2 cellular contexts compared by ENCODE assay signal in genomic region chr7:127783267-127783559, GRCh38.
TF ChIP-seq lines count a peak whose summit lies in the region.

No MANE protein-coding gene starts in this region.

TF ChIP-seq in SK-N-SH, 30 proteins besides CTCF, POLR2A, EP300 and RAD21 (continued from another document):
- TF ChIP-seq, protein P1, sequence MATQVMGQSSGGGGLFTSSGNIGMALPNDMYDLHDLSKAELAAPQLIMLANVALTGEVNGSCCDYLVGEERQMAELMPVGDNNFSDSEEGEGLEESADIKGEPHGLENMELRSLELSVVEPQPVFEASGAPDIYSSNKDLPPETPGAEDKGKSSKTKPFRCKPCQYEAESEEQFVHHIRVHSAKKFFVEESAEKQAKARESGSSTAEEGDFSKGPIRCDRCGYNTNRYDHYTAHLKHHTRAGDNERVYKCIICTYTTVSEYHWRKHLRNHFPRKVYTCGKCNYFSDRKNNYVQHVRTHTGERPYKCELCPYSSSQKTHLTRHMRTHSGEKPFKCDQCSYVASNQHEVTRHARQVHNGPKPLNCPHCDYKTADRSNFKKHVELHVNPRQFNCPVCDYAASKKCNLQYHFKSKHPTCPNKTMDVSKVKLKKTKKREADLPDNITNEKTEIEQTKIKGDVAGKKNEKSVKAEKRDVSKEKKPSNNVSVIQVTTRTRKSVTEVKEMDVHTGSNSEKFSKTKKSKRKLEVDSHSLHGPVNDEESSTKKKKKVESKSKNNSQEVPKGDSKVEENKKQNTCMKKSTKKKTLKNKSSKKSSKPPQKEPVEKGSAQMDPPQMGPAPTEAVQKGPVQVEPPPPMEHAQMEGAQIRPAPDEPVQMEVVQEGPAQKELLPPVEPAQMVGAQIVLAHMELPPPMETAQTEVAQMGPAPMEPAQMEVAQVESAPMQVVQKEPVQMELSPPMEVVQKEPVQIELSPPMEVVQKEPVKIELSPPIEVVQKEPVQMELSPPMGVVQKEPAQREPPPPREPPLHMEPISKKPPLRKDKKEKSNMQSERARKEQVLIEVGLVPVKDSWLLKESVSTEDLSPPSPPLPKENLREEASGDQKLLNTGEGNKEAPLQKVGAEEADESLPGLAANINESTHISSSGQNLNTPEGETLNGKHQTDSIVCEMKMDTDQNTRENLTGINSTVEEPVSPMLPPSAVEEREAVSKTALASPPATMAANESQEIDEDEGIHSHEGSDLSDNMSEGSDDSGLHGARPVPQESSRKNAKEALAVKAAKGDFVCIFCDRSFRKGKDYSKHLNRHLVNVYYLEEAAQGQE (IDR thresholded peaks at IDR 0.05; ENCODE audit: low read depth, low read length) = no peak
- TF ChIP-seq ELF1 (IDR thresholded peaks at IDR 0.05) (no peak), GATA2 (CRISPR knock-in tag; IDR thresholded peaks at IDR 0.05) (no peak; the same call in 1 of the 2 replicates), RCOR1 (IDR thresholded peaks at IDR 0.05; ENCODE audit: low read length) (no peak), MEF2A (IDR thresholded peaks at IDR 0.05; ENCODE audit: borderline replicate concordance, low read depth) (no peak), EZH2phosphoT487 (IDR thresholded peaks at IDR 0.05; ENCODE audit: borderline replicate concordance, low read depth) (no peak), TEAD4 (IDR thresholded peaks at IDR 0.05; ENCODE audit: borderline replicate concordance, insufficient read depth) (no peak), YY1 (IDR thresholded peaks at IDR 0.05; ENCODE audit: low read depth) (no peak), RFX5 (IDR thresholded peaks at IDR 0.05; ENCODE audit: low read length) (no peak), POLR2AphosphoS5 (IDR thresholded peaks at IDR 0.05; ENCODE audit: low read depth, low read length) (no peak)
- TF ChIP-seq, protein P2, sequence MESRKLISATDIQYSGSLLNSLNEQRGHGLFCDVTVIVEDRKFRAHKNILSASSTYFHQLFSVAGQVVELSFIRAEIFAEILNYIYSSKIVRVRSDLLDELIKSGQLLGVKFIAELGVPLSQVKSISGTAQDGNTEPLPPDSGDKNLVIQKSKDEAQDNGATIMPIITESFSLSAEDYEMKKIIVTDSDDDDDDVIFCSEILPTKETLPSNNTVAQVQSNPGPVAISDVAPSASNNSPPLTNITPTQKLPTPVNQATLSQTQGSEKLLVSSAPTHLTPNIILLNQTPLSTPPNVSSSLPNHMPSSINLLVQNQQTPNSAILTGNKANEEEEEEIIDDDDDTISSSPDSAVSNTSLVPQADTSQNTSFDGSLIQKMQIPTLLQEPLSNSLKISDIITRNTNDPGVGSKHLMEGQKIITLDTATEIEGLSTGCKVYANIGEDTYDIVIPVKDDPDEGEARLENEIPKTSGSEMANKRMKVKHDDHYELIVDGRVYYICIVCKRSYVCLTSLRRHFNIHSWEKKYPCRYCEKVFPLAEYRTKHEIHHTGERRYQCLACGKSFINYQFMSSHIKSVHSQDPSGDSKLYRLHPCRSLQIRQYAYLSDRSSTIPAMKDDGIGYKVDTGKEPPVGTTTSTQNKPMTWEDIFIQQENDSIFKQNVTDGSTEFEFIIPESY (IDR thresholded peaks at IDR 0.05; ENCODE audit: borderline replicate concordance, low read depth) = no peak

TF ChIP-seq in SK-N-SH treated with all-trans-retinoic acid at 6 μM for 48 hours, 23 proteins besides CTCF, POLR2A, EP300 and RAD21 (continued from another document):
- TF ChIP-seq, protein P3, sequence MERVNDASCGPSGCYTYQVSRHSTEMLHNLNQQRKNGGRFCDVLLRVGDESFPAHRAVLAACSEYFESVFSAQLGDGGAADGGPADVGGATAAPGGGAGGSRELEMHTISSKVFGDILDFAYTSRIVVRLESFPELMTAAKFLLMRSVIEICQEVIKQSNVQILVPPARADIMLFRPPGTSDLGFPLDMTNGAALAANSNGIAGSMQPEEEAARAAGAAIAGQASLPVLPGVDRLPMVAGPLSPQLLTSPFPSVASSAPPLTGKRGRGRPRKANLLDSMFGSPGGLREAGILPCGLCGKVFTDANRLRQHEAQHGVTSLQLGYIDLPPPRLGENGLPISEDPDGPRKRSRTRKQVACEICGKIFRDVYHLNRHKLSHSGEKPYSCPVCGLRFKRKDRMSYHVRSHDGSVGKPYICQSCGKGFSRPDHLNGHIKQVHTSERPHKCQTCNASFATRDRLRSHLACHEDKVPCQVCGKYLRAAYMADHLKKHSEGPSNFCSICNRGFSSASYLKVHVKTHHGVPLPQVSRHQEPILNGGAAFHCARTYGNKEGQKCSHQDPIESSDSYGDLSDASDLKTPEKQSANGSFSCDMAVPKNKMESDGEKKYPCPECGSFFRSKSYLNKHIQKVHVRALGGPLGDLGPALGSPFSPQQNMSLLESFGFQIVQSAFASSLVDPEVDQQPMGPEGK (CRISPR knock-in tag; IDR thresholded peaks at IDR 0.05; ENCODE audit: borderline replicate concordance) = no peak
- TF ChIP-seq TSHZ2 (CRISPR knock-in tag; IDR thresholded peaks at IDR 0.05) = no peak
